8 cellular contexts compared by ENCODE assay signal in genomic region chr7:27165089-27165654, GRCh38. TPM values are rescaled to one million over a fixed set of nuclear protein-coding genes. Genes with fewer than 3 reads are reported as not detected.
DNase-seq lines count a peak whose midpoint lies in the region; ATAC-seq and TF ChIP-seq lines count a peak whose summit lies in the region.

TSS of gene HOXA9 (minus strand) at chr7:27165537. CDS start at chr7:27165457, 80 bp downstream.

- no peaks in the 10 kb centered on the region for H3K9me3 ChIP-seq in tibial artery

- peak within 1 kb of the TSS; percentile 72 for H3K4me3 ChIP-seq in kidney epithelial cell (ENCODE audit: low read depth, low read length)
- H3K4me3 ChIP-seq in tibial artery = peak within 1 kb of the TSS; percentile 68 to 91

- no peak for ATAC-seq in activated CD8-positive, alpha-beta memory T cell treated with anti-CD3 and anti-CD28 coated beads, Interleukin-2, amount 10 ng/mL, durations not matched to agents 7 days and 5 days
- ATAC-seq in HG03139 (IDR thresholded peaks at IDR 0.05; ENCODE audit: unreplicated experiment) (no peak), GM19328 (IDR thresholded peaks at IDR 0.05; ENCODE audit: unreplicated experiment) (no peak)

- no peak within 1 kb of the TSS for H3K4me3 Mint-ChIP-seq in activated CD4-positive, alpha-beta T cell treated with anti-CD3 and anti-CD28 coated beads, Interleukin-2, amount 10 ng/mL, durations not matched to agents 24 days and 14 days
- H3K4me3 Mint-ChIP-seq in activated CD8-positive, alpha-beta memory T cell treated with anti-CD3 and anti-CD28 coated beads, Interleukin-2, amount 10 ng/mL, durations not matched to agents 7 days and 5 days = no peak within 1 kb of the TSS

- H3K9me3 Mint-ChIP-seq in activated CD4-positive, alpha-beta T cell treated with anti-CD3 and anti-CD28 coated beads, Interleukin-2, amount 10 ng/mL, durations not matched to agents 24 days and 14 days = peaks cover under 1% of the 10 kb centered on the region
- H3K9me3 Mint-ChIP-seq in activated CD8-positive, alpha-beta memory T cell treated with anti-CD3 and anti-CD28 coated beads, Interleukin-2, amount 10 ng/mL, durations not matched to agents 7 days and 5 days (ENCODE audit: low read depth) = no peaks in the 10 kb centered on the region

- intact Hi-C loops in activated CD4-positive, alpha-beta T cell treated with anti-CD3 and anti-CD28 coated beads, Interleukin-2, amount 10 ng/mL, durations not matched to agents 24 days and 14 days (cut with micrococcal nuclease) = loop anchor here (2.0 kb wide), 1 partner anchor 14 kb away; no protein-coding TSS in a partner anchor
- intact Hi-C loops in tibial artery (cut with DNase I; ENCODE audit: low total_unique reads) = loop anchor here (10.0 kb wide), 1 partner anchor 1770 kb away; no protein-coding TSS in a partner anchor

- peaks cover 6% of the 10 kb centered on the region for H3K36me3 ChIP-seq in kidney epithelial cell (ENCODE audit: control insufficient read depth, insufficient read depth, low read length)
- no peaks in the 10 kb centered on the region for H3K36me3 ChIP-seq in tibial artery

- H3K27ac ChIP-seq in tibial artery = peak within 1 kb of the TSS; percentile 96 to 97

- peaks cover 7% of the 10 kb centered on the region for H3K36me3 Mint-ChIP-seq in activated CD4-positive, alpha-beta T cell treated with anti-CD3 and anti-CD28 coated beads, Interleukin-2, amount 10 ng/mL, durations not matched to agents 24 days and 14 days (ENCODE audit: low read depth)
- no peaks in the 10 kb centered on the region for H3K36me3 Mint-ChIP-seq in activated CD8-positive, alpha-beta memory T cell treated with anti-CD3 and anti-CD28 coated beads, Interleukin-2, amount 10 ng/mL, durations not matched to agents 7 days and 5 days

- H3K27ac Mint-ChIP-seq in activated CD4-positive, alpha-beta T cell treated with anti-CD3 and anti-CD28 coated beads, Interleukin-2, amount 10 ng/mL, durations not matched to agents 24 days and 14 days = peak within 1 kb of the TSS; percentile 75
- H3K27ac Mint-ChIP-seq in activated CD8-positive, alpha-beta memory T cell treated with anti-CD3 and anti-CD28 coated beads, Interleukin-2, amount 10 ng/mL, durations not matched to agents 7 days and 5 days = peak within 1 kb of the TSS; percentile 77

- H3K4me1 Mint-ChIP-seq in activated CD4-positive, alpha-beta T cell treated with anti-CD3 and anti-CD28 coated beads, Interleukin-2, amount 10 ng/mL, durations not matched to agents 24 days and 14 days = peaks cover 2% of the 10 kb centered on the region
- H3K4me1 Mint-ChIP-seq in activated CD8-positive, alpha-beta memory T cell treated with anti-CD3 and anti-CD28 coated beads, Interleukin-2, amount 10 ng/mL, durations not matched to agents 7 days and 5 days = peaks cover 2% of the 10 kb centered on the region

- H3K4me1 ChIP-seq in tibial artery = peaks cover 0 to 60% (median 17%) of the 10 kb centered on the region in 4 donors

- no peak for TF ChIP-seq CTCF in kidney epithelial cell (IDR thresholded peaks at IDR 0.05; ENCODE audit: insufficient read depth, low read length, poor library complexity, severe bottlenecking)
- TF ChIP-seq CTCF in tibial artery (IDR thresholded peaks at IDR 0.05) = peak; percentile 12 to 30
- TF ChIP-seq CTCF in GM10266 (IDR thresholded peaks at IDR 0.05; ENCODE audit: control insufficient read depth, insufficient read depth, low read depth, missing control alignments) = no peak

- CTCF ChIA-PET in activated CD8-positive, alpha-beta memory T cell treated with anti-CD3 and anti-CD28 coated beads, Interleukin-2, amount 10 ng/mL, durations not matched to agents 7 days and 5 days (lab: Charles Lee) = interaction anchor here (2.1 kb wide), 1 partner anchor 8 kb away, joined by 6 read pairs; the partner anchor contains the start of gene HOXA7

- H3K27me3 ChIP-seq in kidney epithelial cell (ENCODE audit: control insufficient read depth, insufficient read depth, low read length) = no peaks in the 10 kb centered on the region
- no peaks in the 10 kb centered on the region for H3K27me3 ChIP-seq in tibial artery

- no peak for DNase-seq in activated CD4-positive, alpha-beta T cell treated with anti-CD3 and anti-CD28 coated beads, Interleukin-2, amount 10 ng/mL, durations not matched to agents 24 days and 14 days
- no peak for DNase-seq in activated CD4-positive, alpha-beta T cell treated with anti-CD3 and anti-CD28 coated beads, Interleukin-2, amount 50 U/mL, for 1 hour
- no peak for DNase-seq in activated CD8-positive, alpha-beta memory T cell treated with anti-CD3 and anti-CD28 coated beads, Interleukin-2, amount 10 ng/mL, durations not matched to agents 7 days and 5 days
- DNase-seq in kidney epithelial cell (ENCODE audit: low read depth) (no peak), tibial artery (peak; percentile 97 to 98), GM10266 (ENCODE audit: extremely low spot score) (no peak)

- peaks cover 68% of the 10 kb centered on the region for H3K27me3 Mint-ChIP-seq in activated CD4-positive, alpha-beta T cell treated with anti-CD3 and anti-CD28 coated beads, Interleukin-2, amount 10 ng/mL, durations not matched to agents 24 days and 14 days
- peaks cover 84% of the 10 kb centered on the region for H3K27me3 Mint-ChIP-seq in activated CD8-positive, alpha-beta memory T cell treated with anti-CD3 and anti-CD28 coated beads, Interleukin-2, amount 10 ng/mL, durations not matched to agents 7 days and 5 days

RNA-seq across cellular contexts. Expression of gene HOXA9, which starts in this region (rescaled TPM):
- total RNA-seq in activated CD4-positive, alpha-beta T cell treated with anti-CD3 and anti-CD28 coated beads, Interleukin-2, amount 10 ng/mL, durations not matched to agents 24 days and 14 days = not detected in 2 replicates
- not detected for total RNA-seq in activated CD8-positive, alpha-beta memory T cell treated with anti-CD3 and anti-CD28 coated beads, Interleukin-2, amount 10 ng/mL, durations not matched to agents 7 days and 5 days
- total RNA-seq in kidney epithelial cell = 46.5 and 53.7 TPM in 2 replicates

Comparison
In these comparisons a context has a peak if more than half of its experiments do, and no peak if none do; other contexts are left out.
1. RNA of gene HOXA9 (total RNA-seq): 46.5 to 53.7 TPM in kidney epithelial cell; not detected in activated CD4-positive, alpha-beta T cell treated with anti-CD3 and anti-CD28 coated beads, Interleukin-2, amount 10 ng/mL, durations not matched to agents 24 days and 14 days and not detected in activated CD8-positive, alpha-beta memory T cell treated with anti-CD3 and anti-CD28 coated beads, Interleukin-2, amount 10 ng/mL, durations not matched to agents 7 days and 5 days; every median in the first group is over 10 times any median in the second.
2. DNase-seq: peak in tibial artery (2 of 2); none in activated CD4-positive, alpha-beta T cell treated with anti-CD3 and anti-CD28 coated beads, Interleukin-2, amount 10 ng/mL, durations not matched to agents 24 days and 14 days (single experiment), activated CD4-positive, alpha-beta T cell treated with anti-CD3 and anti-CD28 coated beads, Interleukin-2, amount 50 U/mL, for 1 hour (single experiment), activated CD8-positive, alpha-beta memory T cell treated with anti-CD3 and anti-CD28 coated beads, Interleukin-2, amount 10 ng/mL, durations not matched to agents 7 days and 5 days (single experiment), kidney epithelial cell (single experiment) and GM10266 (single experiment).
3. CTCF ChIP-seq: peak in tibial artery (2 of 2); none in kidney epithelial cell (single experiment) and GM10266 (single experiment).